ENCODE assay signal across 14 cellular contexts in genomic region chr5:103441523-103441922, GRCh38.
DNase-seq lines count a peak whose midpoint lies in the region; ATAC-seq, FAIRE-seq and TF ChIP-seq lines count a peak whose summit lies in the region.
"Had no signal": no experiment of that assay in that cellular context is flagged by ENCODE, and none has a peak within 500 bp of the region (broad histone marks: within the 10 kb centered on the region; RNA-seq: fewer than 3 reads in every experiment).

No MANE protein-coding gene starts in this region.

- CTCF ChIA-PET in PC-9 (lab: Charles Lee): no interaction called here

- no peaks in the 10 kb centered on the region for H4K20me1 ChIP-seq in PC-9 (ENCODE audit: insufficient read depth)

- WGBS in sigmoid colon, 2 donors: 73 to 80% methylated on average over 2 of the region's 2 CpGs

- H2AFZ ChIP-seq in PC-9: no peak overlapping the region

- H3K79me2 ChIP-seq in PC-9 (ENCODE audit: low read depth): no peaks in the 10 kb centered on the region

- no TSS peak for BruUV-seq in PC-9 (replicated peaks; lab: Mats Ljungman, UMichigan)

- FAIRE-seq in D721Med (lab: Jason Lieb, UNC): no peak
- no peak for FAIRE-seq in GM12892 (lab: Jason Lieb, UNC)
- FAIRE-seq: endometrium had no signal

- DNase-seq in D721Med (ENCODE audit: insufficient read length, low spot score) (no peak), PC-9 (no peak), iPS DF 4.7 (ENCODE audit: extremely low read depth, low spot score) (peak; percentile 11), GM12892 (ENCODE audit: insufficient read length) (no peak), sigmoid colon (no peak)
- DNase-seq: activated CD4-positive, alpha-beta T cell treated with anti-CD3 and anti-CD28 coated beads, Interleukin-2, amount 50 U/mL, for 4 hours; activated effector memory CD4-positive, alpha-beta T cell treated with Interleukin-2 at 50 U/mL for 16 hours; Calu3; KG1 had no signal

- H3K27ac ChIP-seq in PC-9 (no peak overlapping the region), sigmoid colon (no peak overlapping the region)
- H3K27ac ChIP-seq: tibial nerve had no signal

- H3K4me3 ChIP-seq in PC-9 (no peak overlapping the region), sigmoid colon (no peak overlapping the region)
- H3K4me3 ChIP-seq: tibial nerve had no signal

- H3K4me2 ChIP-seq in PC-9: no peak overlapping the region

- H3K36me3 ChIP-seq in PC-9 (ENCODE audit: low read depth) (no peaks in the 10 kb centered on the region), sigmoid colon (no peaks in the 10 kb centered on the region)
- H3K36me3 ChIP-seq: tibial nerve had no signal

- TF ChIP-seq EP300 in sigmoid colon (IDR thresholded peaks at IDR 0.05): no peak

- H3K9me2 ChIP-seq in PC-9 (ENCODE audit: insufficient read depth): no peaks in the 10 kb centered on the region

- intact Hi-C loops in PC-9 (cut with micrococcal nuclease; ENCODE audit: unreplicated experiment) (no loop called here), sigmoid colon (cut with DNase I) (no loop called here)

- TF ChIP-seq CTCF in D721Med (IDR thresholded peaks at IDR 0.05; ENCODE audit: insufficient read depth, missing control alignments) (peak; percentile 5), PC-9 (conservative IDR thresholded peaks at IDR 0.05) (peak; percentile 46; the same call in 1 of the 2 replicates), sigmoid colon (IDR thresholded peaks at IDR 0.05) (no peak)

- POLR2A ChIA-PET in PC-9 (lab: Charles Lee; ENCODE audit: unreplicated experiment): no interaction called here

- H3K4me1 ChIP-seq in PC-9 (replicated peaks; ENCODE audit: insufficient read depth) (peaks cover 22% of the 10 kb centered on the region), sigmoid colon (no peaks in the 10 kb centered on the region)
- H3K4me1 ChIP-seq: tibial nerve had no signal

- H3K9me3 ChIP-seq in PC-9 (ENCODE audit: insufficient read depth, low read depth) (no peaks in the 10 kb centered on the region), sigmoid colon (no peaks in the 10 kb centered on the region)

- no peaks in the 10 kb centered on the region for H3K27me3 ChIP-seq in PC-9 (ENCODE audit: insufficient read depth, low read depth)
- no peaks in the 10 kb centered on the region for H3K27me3 ChIP-seq in sigmoid colon
- H3K27me3 ChIP-seq: tibial nerve had no signal

- ATAC-seq in GM21529 (IDR thresholded peaks at IDR 0.05; ENCODE audit: unreplicated experiment) (peak; percentile 54), GM21423 (IDR thresholded peaks at IDR 0.05; ENCODE audit: unreplicated experiment) (no peak), HG03457 (IDR thresholded peaks at IDR 0.05; ENCODE audit: unreplicated experiment) (no peak)

- peaks cover 16% of the 10 kb centered on the region; the same call in 1 of the 2 replicates for H3F3A ChIP-seq in PC-9 (ENCODE audit: insufficient read depth, low read depth)

- TF ChIP-seq POLR2A in GM12892 (IDR thresholded peaks at IDR 0.05; ENCODE audit: low read depth, low read length) (no peak), sigmoid colon (IDR thresholded peaks at IDR 0.05) (no peak)

Comparison
In these comparisons a context has a peak if more than half of its experiments do, and no peak if none do; other contexts are left out.
1. CTCF ChIP-seq: peak in D721Med (single experiment) and PC-9 (single experiment); none in sigmoid colon (0 of 4).